ENCODE assay signal across 1 cellular context in genomic region chr12:52580496-52580895, GRCh38.
TF ChIP-seq lines count a peak whose summit lies in the region.

No MANE protein-coding gene starts in this region.

TF ChIP-seq in HCT116, 20 proteins besides CTCF, POLR2A, EP300 and RAD21 (continued from another document):
- no peak for TF ChIP-seq TCF7L2 (IDR thresholded peaks at IDR 0.05; ENCODE audit: borderline replicate concordance, extremely low read depth, insufficient read depth, insufficient read length)
- TF ChIP-seq JUND (IDR thresholded peaks at IDR 0.05): no peak
- TF ChIP-seq, protein P1, sequence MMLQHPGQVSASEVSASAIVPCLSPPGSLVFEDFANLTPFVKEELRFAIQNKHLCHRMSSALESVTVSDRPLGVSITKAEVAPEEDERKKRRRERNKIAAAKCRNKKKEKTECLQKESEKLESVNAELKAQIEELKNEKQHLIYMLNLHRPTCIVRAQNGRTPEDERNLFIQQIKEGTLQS (IDR thresholded peaks at IDR 0.05): no peak
- TF ChIP-seq ELF1 (IDR thresholded peaks at IDR 0.05; ENCODE audit: borderline replicate concordance, low read depth): no peak
- TF ChIP-seq FOSL1 (IDR thresholded peaks at IDR 0.05; ENCODE audit: low read depth): no peak
- TF ChIP-seq SRF (IDR thresholded peaks at IDR 0.05; ENCODE audit: low read depth): no peak
- TF ChIP-seq, protein P2, sequence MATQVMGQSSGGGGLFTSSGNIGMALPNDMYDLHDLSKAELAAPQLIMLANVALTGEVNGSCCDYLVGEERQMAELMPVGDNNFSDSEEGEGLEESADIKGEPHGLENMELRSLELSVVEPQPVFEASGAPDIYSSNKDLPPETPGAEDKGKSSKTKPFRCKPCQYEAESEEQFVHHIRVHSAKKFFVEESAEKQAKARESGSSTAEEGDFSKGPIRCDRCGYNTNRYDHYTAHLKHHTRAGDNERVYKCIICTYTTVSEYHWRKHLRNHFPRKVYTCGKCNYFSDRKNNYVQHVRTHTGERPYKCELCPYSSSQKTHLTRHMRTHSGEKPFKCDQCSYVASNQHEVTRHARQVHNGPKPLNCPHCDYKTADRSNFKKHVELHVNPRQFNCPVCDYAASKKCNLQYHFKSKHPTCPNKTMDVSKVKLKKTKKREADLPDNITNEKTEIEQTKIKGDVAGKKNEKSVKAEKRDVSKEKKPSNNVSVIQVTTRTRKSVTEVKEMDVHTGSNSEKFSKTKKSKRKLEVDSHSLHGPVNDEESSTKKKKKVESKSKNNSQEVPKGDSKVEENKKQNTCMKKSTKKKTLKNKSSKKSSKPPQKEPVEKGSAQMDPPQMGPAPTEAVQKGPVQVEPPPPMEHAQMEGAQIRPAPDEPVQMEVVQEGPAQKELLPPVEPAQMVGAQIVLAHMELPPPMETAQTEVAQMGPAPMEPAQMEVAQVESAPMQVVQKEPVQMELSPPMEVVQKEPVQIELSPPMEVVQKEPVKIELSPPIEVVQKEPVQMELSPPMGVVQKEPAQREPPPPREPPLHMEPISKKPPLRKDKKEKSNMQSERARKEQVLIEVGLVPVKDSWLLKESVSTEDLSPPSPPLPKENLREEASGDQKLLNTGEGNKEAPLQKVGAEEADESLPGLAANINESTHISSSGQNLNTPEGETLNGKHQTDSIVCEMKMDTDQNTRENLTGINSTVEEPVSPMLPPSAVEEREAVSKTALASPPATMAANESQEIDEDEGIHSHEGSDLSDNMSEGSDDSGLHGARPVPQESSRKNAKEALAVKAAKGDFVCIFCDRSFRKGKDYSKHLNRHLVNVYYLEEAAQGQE (IDR thresholded peaks at IDR 0.05; ENCODE audit: low read depth): no peak
- no peak for TF ChIP-seq EZH2 (IDR thresholded peaks at IDR 0.05)
- TF ChIP-seq SP1 (IDR thresholded peaks at IDR 0.05; ENCODE audit: low read depth): no peak
